ENCODE assay signal across 1 cellular context in the genomic region with DNA sequence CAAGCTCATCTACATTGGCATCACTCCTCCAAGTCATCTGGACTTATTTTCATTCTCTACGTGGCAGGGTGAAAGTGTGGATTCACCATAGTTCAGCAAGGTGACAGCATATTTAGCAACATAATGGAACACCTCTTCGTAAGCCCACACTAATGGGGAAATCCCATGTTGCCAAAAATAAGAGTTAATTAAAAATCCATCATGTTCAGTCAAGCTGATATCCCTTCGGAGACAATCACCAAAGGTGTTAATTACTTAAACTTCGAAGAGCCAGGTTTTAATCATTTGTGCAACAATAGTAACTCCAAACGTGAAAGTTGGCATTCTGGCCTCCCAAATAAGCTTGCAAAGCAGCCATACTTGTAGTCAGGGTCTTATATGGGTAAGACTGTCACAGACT.
A peak's percentile ranks its signal among the peaks of the same experiment; 100 is the strongest.
TF ChIP-seq lines count a peak whose summit lies in the region.

No MANE protein-coding gene starts in this region.

TF ChIP-seq in GM12878, 131 proteins besides CTCF, POLR2A, EP300 and RAD21 (continued from another document):
- no peak for TF ChIP-seq ZNF687 (IDR thresholded peaks at IDR 0.05)
- TF ChIP-seq ESRRA (IDR thresholded peaks at IDR 0.05; ENCODE audit: low read length) = no peak
- no peak for TF ChIP-seq ZBTB11 (CRISPR knock-in tag; IDR thresholded peaks at IDR 0.05)
- no peak for TF ChIP-seq DPF2 (IDR thresholded peaks at IDR 0.05)
- TF ChIP-seq, protein P1, sequence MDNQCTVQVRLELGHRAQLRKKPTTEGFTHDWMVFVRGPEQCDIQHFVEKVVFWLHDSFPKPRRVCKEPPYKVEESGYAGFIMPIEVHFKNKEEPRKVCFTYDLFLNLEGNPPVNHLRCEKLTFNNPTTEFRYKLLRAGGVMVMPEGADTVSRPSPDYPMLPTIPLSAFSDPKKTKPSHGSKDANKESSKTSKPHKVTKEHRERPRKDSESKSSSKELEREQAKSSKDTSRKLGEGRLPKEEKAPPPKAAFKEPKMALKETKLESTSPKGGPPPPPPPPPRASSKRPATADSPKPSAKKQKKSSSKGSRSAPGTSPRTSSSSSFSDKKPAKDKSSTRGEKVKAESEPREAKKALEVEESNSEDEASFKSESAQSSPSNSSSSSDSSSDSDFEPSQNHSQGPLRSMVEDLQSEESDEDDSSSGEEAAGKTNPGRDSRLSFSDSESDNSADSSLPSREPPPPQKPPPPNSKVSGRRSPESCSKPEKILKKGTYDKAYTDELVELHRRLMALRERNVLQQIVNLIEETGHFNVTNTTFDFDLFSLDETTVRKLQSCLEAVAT (IDR thresholded peaks at IDR 0.05) = no peak
- no peak for TF ChIP-seq NFYA (IDR thresholded peaks at IDR 0.05; ENCODE audit: borderline replicate concordance, low read depth, low read length)
- TF ChIP-seq MTA2 (IDR thresholded peaks at IDR 0.05; ENCODE audit: low read depth) = peak; percentile 70
- TF ChIP-seq MXI1 (IDR thresholded peaks at IDR 0.05; ENCODE audit: low read depth, low read length) = no peak
- no peak for TF ChIP-seq GABPA (IDR thresholded peaks at IDR 0.05; ENCODE audit: low read depth)
- TF ChIP-seq SUZ12 (IDR thresholded peaks at IDR 0.05; ENCODE audit: unreplicated experiment) = no peak
- TF ChIP-seq FOXM1 (IDR thresholded peaks at IDR 0.05; ENCODE audit: low read depth, low read length) = no peak
TF ChIP-seq in GM12878: peak in this region for 3.
